Comparison of ENCODE assay signal across 1 cellular context in the genomic region with DNA sequence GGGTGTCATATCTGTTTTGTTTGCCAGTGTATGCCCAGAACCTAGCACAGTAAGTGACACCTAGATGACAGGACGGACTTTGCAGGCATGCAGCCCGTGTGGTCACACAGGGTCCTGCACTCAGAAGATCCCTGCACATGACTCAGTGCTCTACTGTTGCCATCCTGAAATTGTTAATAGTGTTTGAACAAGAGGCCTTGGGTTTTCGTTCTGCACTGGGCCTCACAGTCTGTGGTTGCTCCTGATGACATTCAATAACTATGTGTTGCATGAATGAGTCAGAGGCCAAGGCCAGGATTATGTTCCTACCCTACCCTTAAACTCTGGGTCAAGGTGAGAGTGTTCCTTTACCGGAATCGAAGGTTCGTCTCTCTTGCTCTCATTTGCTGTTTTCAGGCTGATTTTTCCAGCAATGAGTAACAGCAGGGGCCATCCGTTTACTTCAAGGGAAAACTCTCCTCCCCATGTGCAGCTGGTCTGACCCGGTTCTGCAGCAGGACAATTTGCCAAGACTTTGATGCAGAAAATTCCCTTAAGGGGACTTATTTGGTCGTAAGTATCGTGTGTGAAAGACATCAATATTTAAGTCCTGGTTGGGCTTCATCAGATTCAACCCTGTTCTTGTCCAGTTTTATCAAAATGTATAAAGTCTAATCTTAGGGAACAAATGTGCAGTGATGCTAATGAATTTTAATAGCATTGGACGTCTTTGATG.
A peak's percentile ranks its signal among the peaks of the same experiment; 100 is the strongest.
TF ChIP-seq lines count a peak whose summit lies in the region.

No MANE protein-coding gene starts in this region.

TF ChIP-seq in HepG2, 621 proteins besides CTCF, POLR2A, EP300 and RAD21 (continued from another document):
- TF ChIP-seq, protein P1, sequence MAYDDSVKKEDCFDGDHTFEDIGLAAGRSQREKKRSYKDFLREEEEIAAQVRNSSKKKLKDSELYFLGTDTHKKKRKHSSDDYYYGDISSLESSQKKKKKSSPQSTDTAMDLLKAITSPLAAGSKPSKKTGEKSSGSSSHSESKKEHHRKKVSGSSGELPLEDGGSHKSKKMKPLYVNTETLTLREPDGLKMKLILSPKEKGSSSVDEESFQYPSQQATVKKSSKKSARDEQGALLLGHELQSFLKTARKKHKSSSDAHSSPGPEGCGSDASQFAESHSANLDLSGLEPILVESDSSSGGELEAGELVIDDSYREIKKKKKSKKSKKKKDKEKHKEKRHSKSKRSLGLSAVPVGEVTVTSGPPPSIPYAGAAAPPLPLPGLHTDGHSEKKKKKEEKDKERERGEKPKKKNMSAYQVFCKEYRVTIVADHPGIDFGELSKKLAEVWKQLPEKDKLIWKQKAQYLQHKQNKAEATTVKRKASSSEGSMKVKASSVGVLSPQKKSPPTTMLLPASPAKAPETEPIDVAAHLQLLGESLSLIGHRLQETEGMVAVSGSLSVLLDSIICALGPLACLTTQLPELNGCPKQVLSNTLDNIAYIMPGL (CRISPR knock-in tag; IDR thresholded peaks at IDR 0.05; ENCODE audit: borderline replicate concordance in 1 of 2, low read depth in 1 of 2) = peak; percentile 71 to 91; a peak in 3 of 4 replicates
- TF ChIP-seq, protein P2, sequence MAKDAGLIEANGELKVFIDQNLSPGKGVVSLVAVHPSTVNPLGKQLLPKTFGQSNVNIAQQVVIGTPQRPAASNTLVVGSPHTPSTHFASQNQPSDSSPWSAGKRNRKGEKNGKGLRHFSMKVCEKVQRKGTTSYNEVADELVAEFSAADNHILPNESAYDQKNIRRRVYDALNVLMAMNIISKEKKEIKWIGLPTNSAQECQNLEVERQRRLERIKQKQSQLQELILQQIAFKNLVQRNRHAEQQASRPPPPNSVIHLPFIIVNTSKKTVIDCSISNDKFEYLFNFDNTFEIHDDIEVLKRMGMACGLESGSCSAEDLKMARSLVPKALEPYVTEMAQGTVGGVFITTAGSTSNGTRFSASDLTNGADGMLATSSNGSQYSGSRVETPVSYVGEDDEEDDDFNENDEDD (CRISPR knock-in tag; IDR thresholded peaks at IDR 0.05; ENCODE audit: borderline replicate concordance) = peak; percentile 51; the same call in 1 of the 2 replicates
- TF ChIP-seq POGZ (CRISPR knock-in tag; IDR thresholded peaks at IDR 0.05) (peak; percentile 97), SMAD1 (CRISPR knock-in tag; IDR thresholded peaks at IDR 0.05; ENCODE audit: borderline replicate concordance, low read depth) (no peak; the same call in 1 of the 2 replicates), ZFP62 (CRISPR knock-in tag; IDR thresholded peaks at IDR 0.05) (no peak), MEIS2 (CRISPR knock-in tag; IDR thresholded peaks at IDR 0.05) (peak; percentile 47; the same call in 1 of the 2 replicates), HNRNPK (IDR thresholded peaks at IDR 0.05; ENCODE audit: low read depth, low read length, poor library complexity, severe bottlenecking) (no peak), RFXAP (CRISPR knock-in tag; IDR thresholded peaks at IDR 0.05; ENCODE audit: borderline replicate concordance) (no peak), EED (CRISPR knock-in tag; IDR thresholded peaks at IDR 0.05) (0 out of 2 replicates have a peak, but pooled peaks have one; percentile 52), ZNF781 (CRISPR knock-in tag; IDR thresholded peaks at IDR 0.05; ENCODE audit: borderline replicate concordance, not compliant biosample characterization) (peak; percentile 67), CCDC6 (CRISPR knock-in tag; IDR thresholded peaks at IDR 0.05) (peak; percentile 52; the same call in 1 of the 2 replicates), THAP11 (CRISPR knock-in tag; IDR thresholded peaks at IDR 0.05) (peak; percentile 84), ZNF766 (CRISPR knock-in tag; IDR thresholded peaks at IDR 0.05; ENCODE audit: borderline replicate concordance) (0 out of 2 replicates have a peak, but pooled peaks have one; percentile 31), CREM (IDR thresholded peaks at IDR 0.05) (peak; percentile 93), CREM (CRISPR knock-in tag; IDR thresholded peaks at IDR 0.05) (no peak), ZBTB8A (CRISPR knock-in tag; IDR thresholded peaks at IDR 0.05; ENCODE audit: borderline replicate concordance, low read depth) (0 out of 2 replicates have a peak, but pooled peaks have one; percentile 41), SP1 (IDR thresholded peaks at IDR 0.05) (no peak), SP1 (CRISPR knock-in tag; IDR thresholded peaks at IDR 0.05) (peak; percentile 39; the same call in 1 of the 2 replicates), RBM39 (IDR thresholded peaks at IDR 0.05; ENCODE audit: low read depth, low read length, poor library complexity, severe bottlenecking) (no peak), ZNF777 (CRISPR knock-in tag; IDR thresholded peaks at IDR 0.05) (no peak), ASH2L (IDR thresholded peaks at IDR 0.05; ENCODE audit: insufficient read length, low read depth, low read length) (peak; percentile 84), RNF2 (conservative IDR thresholded peaks at IDR 0.05; ENCODE audit: low read depth) (peak; percentile 65; the same call in 1 of the 2 replicates), ZNF552 (CRISPR knock-in tag; IDR thresholded peaks at IDR 0.05; ENCODE audit: borderline replicate concordance) (peak; percentile 23; the same call in 1 of the 2 replicates), ZNF563 (CRISPR knock-in tag; IDR thresholded peaks at IDR 0.05) (peak; percentile 61; the same call in 1 of the 2 replicates), SRSF4 (IDR thresholded peaks at IDR 0.05; ENCODE audit: low read depth, low read length, poor library complexity, severe bottlenecking) (no peak), TCF7L2 (IDR thresholded peaks at IDR 0.05; ENCODE audit: low read depth, low read length) (no peak), ATF7-NPFF (CRISPR knock-in tag; IDR thresholded peaks at IDR 0.05; ENCODE audit: low read depth) (peak; percentile 55; the same call in 1 of the 2 replicates), NFIC (IDR thresholded peaks at IDR 0.05; ENCODE audit: low read length) (peak; percentile 91), ZNF629 (CRISPR knock-in tag; conservative IDR thresholded peaks at IDR 0.05) (peak; percentile 40)
- TF ChIP-seq, protein P3, sequence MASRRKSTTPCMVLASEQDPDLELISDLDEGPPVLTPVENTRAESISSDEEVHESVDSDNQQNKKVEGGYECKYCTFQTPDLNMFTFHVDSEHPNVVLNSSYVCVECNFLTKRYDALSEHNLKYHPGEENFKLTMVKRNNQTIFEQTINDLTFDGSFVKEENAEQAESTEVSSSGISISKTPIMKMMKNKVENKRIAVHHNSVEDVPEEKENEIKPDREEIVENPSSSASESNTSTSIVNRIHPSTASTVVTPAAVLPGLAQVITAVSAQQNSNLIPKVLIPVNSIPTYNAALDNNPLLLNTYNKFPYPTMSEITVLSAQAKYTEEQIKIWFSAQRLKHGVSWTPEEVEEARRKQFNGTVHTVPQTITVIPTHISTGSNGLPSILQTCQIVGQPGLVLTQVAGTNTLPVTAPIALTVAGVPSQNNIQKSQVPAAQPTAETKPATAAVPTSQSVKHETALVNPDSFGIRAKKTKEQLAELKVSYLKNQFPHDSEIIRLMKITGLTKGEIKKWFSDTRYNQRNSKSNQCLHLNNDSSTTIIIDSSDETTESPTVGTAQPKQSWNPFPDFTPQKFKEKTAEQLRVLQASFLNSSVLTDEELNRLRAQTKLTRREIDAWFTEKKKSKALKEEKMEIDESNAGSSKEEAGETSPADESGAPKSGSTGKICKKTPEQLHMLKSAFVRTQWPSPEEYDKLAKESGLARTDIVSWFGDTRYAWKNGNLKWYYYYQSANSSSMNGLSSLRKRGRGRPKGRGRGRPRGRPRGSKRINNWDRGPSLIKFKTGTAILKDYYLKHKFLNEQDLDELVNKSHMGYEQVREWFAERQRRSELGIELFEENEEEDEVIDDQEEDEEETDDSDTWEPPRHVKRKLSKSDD (CRISPR knock-in tag; IDR thresholded peaks at IDR 0.05; ENCODE audit: low read depth) = peak; percentile 62
- TF ChIP-seq, protein P4, sequence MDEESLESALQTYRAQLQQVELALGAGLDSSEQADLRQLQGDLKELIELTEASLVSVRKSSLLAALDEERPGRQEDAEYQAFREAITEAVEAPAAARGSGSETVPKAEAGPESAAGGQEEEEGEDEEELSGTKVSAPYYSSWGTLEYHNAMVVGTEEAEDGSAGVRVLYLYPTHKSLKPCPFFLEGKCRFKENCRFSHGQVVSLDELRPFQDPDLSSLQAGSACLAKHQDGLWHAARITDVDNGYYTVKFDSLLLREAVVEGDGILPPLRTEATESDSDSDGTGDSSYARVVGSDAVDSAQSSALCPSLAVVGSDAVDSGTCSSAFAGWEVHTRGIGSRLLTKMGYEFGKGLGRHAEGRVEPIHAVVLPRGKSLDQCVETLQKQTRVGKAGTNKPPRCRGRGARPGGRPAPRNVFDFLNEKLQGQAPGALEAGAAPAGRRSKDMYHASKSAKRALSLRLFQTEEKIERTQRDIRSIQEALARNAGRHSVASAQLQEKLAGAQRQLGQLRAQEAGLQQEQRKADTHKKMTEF (CRISPR knock-in tag; IDR thresholded peaks at IDR 0.05) = peak; percentile 99
- TF ChIP-seq, protein P5, sequence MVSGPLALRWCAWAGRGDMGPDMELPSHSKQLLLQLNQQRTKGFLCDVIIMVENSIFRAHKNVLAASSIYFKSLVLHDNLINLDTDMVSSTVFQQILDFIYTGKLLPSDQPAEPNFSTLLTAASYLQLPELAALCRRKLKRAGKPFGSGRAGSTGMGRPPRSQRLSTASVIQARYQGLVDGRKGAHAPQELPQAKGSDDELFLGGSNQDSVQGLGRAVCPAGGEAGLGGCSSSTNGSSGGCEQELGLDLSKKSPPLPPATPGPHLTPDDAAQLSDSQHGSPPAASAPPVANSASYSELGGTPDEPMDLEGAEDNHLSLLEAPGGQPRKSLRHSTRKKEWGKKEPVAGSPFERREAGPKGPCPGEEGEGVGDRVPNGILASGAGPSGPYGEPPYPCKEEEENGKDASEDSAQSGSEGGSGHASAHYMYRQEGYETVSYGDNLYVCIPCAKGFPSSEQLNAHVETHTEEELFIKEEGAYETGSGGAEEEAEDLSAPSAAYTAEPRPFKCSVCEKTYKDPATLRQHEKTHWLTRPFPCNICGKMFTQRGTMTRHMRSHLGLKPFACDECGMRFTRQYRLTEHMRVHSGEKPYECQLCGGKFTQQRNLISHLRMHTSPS (CRISPR knock-in tag; IDR thresholded peaks at IDR 0.05; ENCODE audit: low read depth) = peak; percentile 86
- TF ChIP-seq, protein P6, sequence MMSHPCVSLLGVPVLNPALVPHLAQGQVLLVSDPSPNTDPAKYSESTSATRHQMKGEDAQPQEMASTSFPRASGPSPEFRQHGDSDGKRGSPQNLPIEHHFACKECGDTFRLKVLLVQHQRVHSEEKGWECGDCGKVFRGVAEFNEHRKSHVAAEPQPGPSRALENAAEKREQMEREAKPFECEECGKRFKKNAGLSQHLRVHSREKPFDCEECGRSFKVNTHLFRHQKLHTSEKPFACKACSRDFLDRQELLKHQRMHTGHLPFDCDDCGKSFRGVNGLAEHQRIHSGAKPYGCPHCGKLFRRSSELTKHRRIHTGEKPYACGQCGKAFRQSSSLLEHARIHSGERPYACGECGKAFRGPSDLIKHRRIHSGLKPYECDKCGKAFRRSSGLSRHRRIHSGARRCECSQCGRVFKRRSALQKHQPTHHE (CRISPR knock-in tag; IDR thresholded peaks at IDR 0.05; ENCODE audit: borderline replicate concordance) = peak; percentile 35; the same call in 1 of the 2 replicates
- TF ChIP-seq, protein P7, sequence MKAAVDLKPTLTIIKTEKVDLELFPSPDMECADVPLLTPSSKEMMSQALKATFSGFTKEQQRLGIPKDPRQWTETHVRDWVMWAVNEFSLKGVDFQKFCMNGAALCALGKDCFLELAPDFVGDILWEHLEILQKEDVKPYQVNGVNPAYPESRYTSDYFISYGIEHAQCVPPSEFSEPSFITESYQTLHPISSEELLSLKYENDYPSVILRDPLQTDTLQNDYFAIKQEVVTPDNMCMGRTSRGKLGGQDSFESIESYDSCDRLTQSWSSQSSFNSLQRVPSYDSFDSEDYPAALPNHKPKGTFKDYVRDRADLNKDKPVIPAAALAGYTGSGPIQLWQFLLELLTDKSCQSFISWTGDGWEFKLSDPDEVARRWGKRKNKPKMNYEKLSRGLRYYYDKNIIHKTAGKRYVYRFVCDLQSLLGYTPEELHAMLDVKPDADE (CRISPR knock-in tag; IDR thresholded peaks at IDR 0.05) = 0 out of 2 replicates have a peak, but pooled peaks have one; percentile 90
- TF ChIP-seq, protein P8, sequence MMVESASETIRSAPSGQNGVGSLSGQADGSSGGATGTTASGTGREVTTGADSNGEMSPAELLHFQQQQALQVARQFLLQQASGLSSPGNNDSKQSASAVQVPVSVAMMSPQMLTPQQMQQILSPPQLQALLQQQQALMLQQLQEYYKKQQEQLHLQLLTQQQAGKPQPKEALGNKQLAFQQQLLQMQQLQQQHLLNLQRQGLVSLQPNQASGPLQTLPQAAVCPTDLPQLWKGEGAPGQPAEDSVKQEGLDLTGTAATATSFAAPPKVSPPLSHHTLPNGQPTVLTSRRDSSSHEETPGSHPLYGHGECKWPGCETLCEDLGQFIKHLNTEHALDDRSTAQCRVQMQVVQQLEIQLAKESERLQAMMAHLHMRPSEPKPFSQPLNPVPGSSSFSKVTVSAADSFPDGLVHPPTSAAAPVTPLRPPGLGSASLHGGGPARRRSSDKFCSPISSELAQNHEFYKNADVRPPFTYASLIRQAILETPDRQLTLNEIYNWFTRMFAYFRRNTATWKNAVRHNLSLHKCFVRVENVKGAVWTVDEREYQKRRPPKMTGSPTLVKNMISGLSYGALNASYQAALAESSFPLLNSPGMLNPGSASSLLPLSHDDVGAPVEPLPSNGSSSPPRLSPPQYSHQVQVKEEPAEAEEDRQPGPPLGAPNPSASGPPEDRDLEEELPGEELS (CRISPR knock-in tag; IDR thresholded peaks at IDR 0.05) = peak; percentile 97
